In genomic region chr9:127130661-127131538, GRCh38 we compare ENCODE assay signal across 9 cellular contexts. TPM values are rescaled to one million over a fixed set of nuclear protein-coding genes. Genes with fewer than 3 reads are reported as not detected.
DNase-seq lines count a peak whose midpoint lies in the region; ATAC-seq and TF ChIP-seq lines count a peak whose summit lies in the region.
"Had no signal": no experiment of that assay in that cellular context is flagged by ENCODE, and none has a peak within 500 bp of the region (broad histone marks: within the 10 kb centered on the region; RNA-seq: fewer than 3 reads in every experiment).

No MANE protein-coding gene starts in this region.

- peak overlapping the region; percentile 80 for H3K27ac ChIP-seq in mesodermal cell (ENCODE audit: low read depth, low read length, severe bottlenecking)

- H3K9me3 ChIP-seq in mesodermal cell (ENCODE audit: control insufficient read depth, low read length): no peaks in the 10 kb centered on the region

- H3K36me3 ChIP-seq in mesodermal cell (ENCODE audit: control insufficient read depth, insufficient read depth, low read length): no peaks in the 10 kb centered on the region

- ATAC-seq in GM19035 (IDR thresholded peaks at IDR 0.05; ENCODE audit: unreplicated experiment) (no peak), GM18909 (IDR thresholded peaks at IDR 0.05; ENCODE audit: poor library complexity, unreplicated experiment) (no peak), HG03442 (IDR thresholded peaks at IDR 0.05; ENCODE audit: unreplicated experiment) (no peak)

- TF ChIP-seq CTCF in choroid plexus epithelial cell (conservative IDR thresholded peaks at IDR 0.05; ENCODE audit: low read depth, low read length): no peak

- H3K4me3 ChIP-seq in choroid plexus epithelial cell (ENCODE audit: low read depth, low read length) (no peak overlapping the region), mesodermal cell (ENCODE audit: extremely low read depth, insufficient read depth, low read length, poor library complexity, severe bottlenecking) (no peak overlapping the region)

- DNase-seq in AG08395 (ENCODE audit: low spot score) (peak; percentile 91), NCI-H226 (peak; percentile 43), choroid plexus epithelial cell (ENCODE audit: low read depth) (peak; percentile 97)
- no peak for DNase-seq in activated CD4-positive, alpha-beta T cell treated with anti-CD3 and anti-CD28 coated beads for 4 hours
- DNase-seq: DND-41 had no signal

- 75 to 80% methylated on average over 4 to 5 of the region's 10 CpGs for WGBS in mesodermal cell (ENCODE audit: insufficient coverage in 2 of 2), 2 experiments

- H3K4me1 ChIP-seq in mesodermal cell (ENCODE audit: control insufficient read depth, insufficient read depth, low read length, poor library complexity, severe bottlenecking): peaks cover 55% of the 10 kb centered on the region

RNA-seq across cellular contexts. Expression of gene ANGPTL2, which starts 8.5 kb away (rescaled TPM):
- 29.8 TPM for polyA plus RNA-seq in mesodermal cell (2013, experiment 1 of 2)
- polyA plus RNA-seq in mesodermal cell (2013, experiment 2 of 2): 28.7 TPM

Comparison
In these comparisons a context has a peak if more than half of its experiments do, and no peak if none do; other contexts are left out.
1. DNase-seq: peak in AG08395 (single experiment), NCI-H226 (single experiment) and choroid plexus epithelial cell (single experiment); none in activated CD4-positive, alpha-beta T cell treated with anti-CD3 and anti-CD28 coated beads for 4 hours (0 of 2).